ENCODE assay signal across 7 cellular contexts in genomic region chr19:38375748-38376147, GRCh38. TPM values are rescaled to one million over a fixed set of nuclear protein-coding genes. Genes with fewer than 3 reads are reported as not detected.
DNase-seq lines count a peak whose midpoint lies in the region; ATAC-seq and TF ChIP-seq lines count a peak whose summit lies in the region.
"Had no signal": no experiment of that assay in that cellular context is flagged by ENCODE, and none has a peak within 500 bp of the region (broad histone marks: within the 10 kb centered on the region; RNA-seq: fewer than 3 reads in every experiment).

No MANE protein-coding gene starts in this region.

- no peak for DNase-seq in activated CD4-positive, alpha-beta T cell treated with anti-CD3 and anti-CD28 coated beads, Interleukin-2, amount 10 ng/mL, durations not matched to agents 7 days and 5 days
- DNase-seq in activated CD4-positive, alpha-beta T cell treated with anti-CD3 and anti-CD28 coated beads, Interleukin-2, amount 50 U/mL, for 48 hours = no peak
- DNase-seq in foreskin fibroblast (peak; percentile 40 to 73), tibial artery (no peak), NCI-H187 treated with DMSO at 0.1 percent for 48 hours (lab: John Stamatoyannopoulos, UW) (no peak)

- peak overlapping the region; percentile 98 for H3K4me3 Mint-ChIP-seq in activated CD4-positive, alpha-beta T cell treated with anti-CD3 and anti-CD28 coated beads, Interleukin-2, amount 10 ng/mL, durations not matched to agents 7 days and 5 days

- CTCF ChIA-PET in activated CD4-positive, alpha-beta T cell treated with anti-CD3 and anti-CD28 coated beads, Interleukin-2, amount 10 ng/mL, durations not matched to agents 7 days and 5 days (lab: Charles Lee) = interaction anchor here (1.1 to 1.4 kb wide), 3 partner anchors 9 to 27 kb away, joined by 3 to 12 read pairs (median 7); partner anchors contain the start of genes FAM98C and GGN

- intact Hi-C loops in tibial artery (cut with DNase I; ENCODE audit: low total_unique reads) = loop anchor here (2.0 kb wide), 1 partner anchor 143 kb away; no protein-coding TSS in a partner anchor

- ATAC-seq in HG03135 (IDR thresholded peaks at IDR 0.05; ENCODE audit: unreplicated experiment) = no peak

- peak overlapping the region in 1 of 2 donors; percentile 82 for H3K27ac ChIP-seq in tibial artery

- H3K36me3 Mint-ChIP-seq in activated CD4-positive, alpha-beta T cell treated with anti-CD3 and anti-CD28 coated beads, Interleukin-2, amount 10 ng/mL, durations not matched to agents 7 days and 5 days (ENCODE audit: low read depth) = peaks cover 39% of the 10 kb centered on the region

- TF ChIP-seq CTCF in foreskin fibroblast (IDR thresholded peaks at IDR 0.05; ENCODE audit: low read depth, low read length) (no peak), tibial artery (IDR thresholded peaks at IDR 0.05) (no peak)

- peaks cover 30% of the 10 kb centered on the region for H3K4me1 Mint-ChIP-seq in activated CD4-positive, alpha-beta T cell treated with anti-CD3 and anti-CD28 coated beads, Interleukin-2, amount 10 ng/mL, durations not matched to agents 7 days and 5 days

- no peaks in the 10 kb centered on the region for H3K27me3 ChIP-seq in tibial artery

- peaks cover 31 to 45% (median 34%) of the 10 kb centered on the region in 3 donors for H3K36me3 ChIP-seq in tibial artery

- peaks cover 0 to 25% (median 20%) of the 10 kb centered on the region in 4 donors for H3K4me1 ChIP-seq in tibial artery

- H3K27me3 Mint-ChIP-seq in activated CD4-positive, alpha-beta T cell treated with anti-CD3 and anti-CD28 coated beads, Interleukin-2, amount 10 ng/mL, durations not matched to agents 7 days and 5 days = no peaks in the 10 kb centered on the region

- H3K4me3 ChIP-seq in foreskin fibroblast (ENCODE audit: low read depth in 1 of 2, low read length in 2 of 2) (peak overlapping the region; percentile 97 to 98), tibial artery (peak overlapping the region; percentile 66 to 95)

- POLR2A ChIA-PET in activated CD4-positive, alpha-beta T cell treated with anti-CD3 and anti-CD28 coated beads, Interleukin-2, amount 10 ng/mL, durations not matched to agents 7 days and 5 days (lab: Charles Lee) = interaction anchor here (0.5 kb wide), 1 partner anchor 329 kb away, joined by 3 read pairs; no protein-coding TSS in a partner anchor

- peak overlapping the region; percentile 97 for H3K27ac Mint-ChIP-seq in activated CD4-positive, alpha-beta T cell treated with anti-CD3 and anti-CD28 coated beads, Interleukin-2, amount 10 ng/mL, durations not matched to agents 7 days and 5 days

- H3K9me3 Mint-ChIP-seq in activated CD4-positive, alpha-beta T cell treated with anti-CD3 and anti-CD28 coated beads, Interleukin-2, amount 10 ng/mL, durations not matched to agents 7 days and 5 days = no peaks in the 10 kb centered on the region

- H3K9me3 ChIP-seq in tibial artery = no peaks in the 10 kb centered on the region

RNA-seq across cellular contexts. Expression of gene PSMD8, which starts 1.4 kb away (rescaled TPM):
- 100 to 1,000 TPM; 178 to 186 TPM for total RNA-seq in activated CD4-positive, alpha-beta T cell treated with anti-CD3 and anti-CD28 coated beads, Interleukin-2, amount 10 ng/mL, durations not matched to agents 7 days and 5 days

RNA-seq across cellular contexts. Expression of gene GGN, which starts 12.1 kb away (rescaled TPM):
- not detected for total RNA-seq in activated CD4-positive, alpha-beta T cell treated with anti-CD3 and anti-CD28 coated beads, Interleukin-2, amount 10 ng/mL, durations not matched to agents 7 days and 5 days
- total RNA-seq: Daoy had no signal

RNA-seq across cellular contexts. Expression of gene SPRED3, which starts 12.7 kb away (rescaled TPM):
- total RNA-seq in activated CD4-positive, alpha-beta T cell treated with anti-CD3 and anti-CD28 coated beads, Interleukin-2, amount 10 ng/mL, durations not matched to agents 7 days and 5 days = 1 to 10 TPM; 1.2 to 1.8 TPM

RNA-seq across cellular contexts. Expression of gene FAM98C, which starts 27.1 kb away (rescaled TPM):
- total RNA-seq in activated CD4-positive, alpha-beta T cell treated with anti-CD3 and anti-CD28 coated beads, Interleukin-2, amount 10 ng/mL, durations not matched to agents 7 days and 5 days = 10 to 100 TPM; 27.5 to 37.2 TPM

RNA-seq across cellular contexts. Expression of gene CATSPERG, which starts 40.1 kb away (rescaled TPM):
- total RNA-seq in activated CD4-positive, alpha-beta T cell treated with anti-CD3 and anti-CD28 coated beads, Interleukin-2, amount 10 ng/mL, durations not matched to agents 7 days and 5 days = 1 to 10 TPM; 4.2 to 5.6 TPM

Comparison
In these comparisons a context has a peak if more than half of its experiments do, and no peak if none do; other contexts are left out.
1. DNase-seq: peak in foreskin fibroblast (2 of 2); none in activated CD4-positive, alpha-beta T cell treated with anti-CD3 and anti-CD28 coated beads, Interleukin-2, amount 10 ng/mL, durations not matched to agents 7 days and 5 days (single experiment), activated CD4-positive, alpha-beta T cell treated with anti-CD3 and anti-CD28 coated beads, Interleukin-2, amount 50 U/mL, for 48 hours (0 of 2), tibial artery (0 of 2) and NCI-H187 treated with DMSO at 0.1 percent for 48 hours (single experiment).